Comparison of ENCODE assay signal across 12 cellular contexts in the genomic region with DNA sequence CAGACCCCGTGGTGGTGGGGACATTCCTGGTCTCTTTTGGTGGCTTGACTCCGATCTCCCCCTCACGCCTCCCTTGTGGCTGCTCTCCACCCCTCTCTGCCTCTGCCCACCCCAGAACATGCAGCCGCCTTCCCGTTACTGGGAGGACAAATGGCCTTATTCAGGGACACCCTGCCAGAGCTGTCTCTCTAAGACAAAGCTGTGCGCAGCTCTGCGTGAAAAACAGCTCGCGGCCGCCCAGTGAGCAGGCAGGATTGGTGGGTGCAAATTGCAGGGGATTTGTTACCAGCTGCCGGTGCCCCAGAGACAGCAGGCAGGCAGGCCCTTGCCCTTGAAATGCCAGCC.
A peak's percentile ranks its signal among the peaks of the same experiment; 100 is the strongest.
DNase-seq lines count a peak whose midpoint lies in the region; ATAC-seq, FAIRE-seq and TF ChIP-seq lines count a peak whose summit lies in the region.
"Had no signal": no experiment of that assay in that cellular context is flagged by ENCODE, and none has a peak within 500 bp of the region (broad histone marks: within the 10 kb centered on the region; RNA-seq: fewer than 3 reads in every experiment).

No MANE protein-coding gene starts in this region.

- peaks cover 7% of the 10 kb centered on the region; the same call in 1 of the 2 replicates for H4K20me1 ChIP-seq in HepG2 (ENCODE audit: insufficient read depth, low read length)

- H2AFZ ChIP-seq in HepG2 (ENCODE audit: low read length) = no peak overlapping the region

- no peaks in the 10 kb centered on the region for H3K9me3 ChIP-seq in left ventricle myocardium inferior (replicated peaks)
- no peaks in the 10 kb centered on the region for H3K9me3 ChIP-seq in HepG2 (ENCODE audit: low read length)

- H3K4me2 ChIP-seq in HepG2 (ENCODE audit: low read depth, low read length) = no peak overlapping the region

- TF ChIP-seq EP300 in HepG2 (IDR thresholded peaks at IDR 0.05; ENCODE audit: low read depth in 2 of 2, low read length in 2 of 2) = no peak
- no peak for TF ChIP-seq EP300 in HepG2 (CRISPR knock-in tag; IDR thresholded peaks at IDR 0.05; ENCODE audit: borderline replicate concordance)

- BruUV-seq in HepG2 (replicated peaks; lab: Mats Ljungman, UMichigan) = no TSS peak

- FAIRE-seq in HepG2 (lab: Jason Lieb, UNC) = no peak

- intact Hi-C loops in left ventricle myocardium inferior (cut with micrococcal nuclease) (loop anchor here (10.0 kb wide), 1 partner anchor 52 kb away; no protein-coding TSS in a partner anchor), left ventricle myocardium superior (cut with micrococcal nuclease) (loop anchor here (10.0 kb wide), 1 partner anchor 52 kb away; no protein-coding TSS in a partner anchor), HepG2 (cut with micrococcal nuclease; ENCODE audit: unreplicated experiment) (no loop called here)

- in situ Hi-C loops in HepG2 (cut with HindIII; ENCODE audit: extremely low pct_ligation_motif_present, low pct_unique_long_range_greater_than_20kb) = no loop called here

- H3K27ac Mint-ChIP-seq in progenitor cell of endocrine pancreas = peak overlapping the region; percentile 77
- no peak overlapping the region for H3K27ac Mint-ChIP-seq in effector memory CD8-positive, alpha-beta T cell
- H3K27ac Mint-ChIP-seq: activated CD4-positive, alpha-beta T cell treated with anti-CD3 and anti-CD28 coated beads for 36 hours; activated T-helper 2 cell treated with anti-CD3 and anti-CD28 coated beads, Interferon-gamma antibody, Interleukin-2, Interleukin-4, amounts not matched to agents 10 μg/mL and 5 μg/mL and 100 μg/mL, durations not matched to agents 14 hours and 24 hours and 36 hours; natural killer cell treated with Interleukin-12 subunit alpha and Interleukin-12 subunit beta and Interleukin-15 and Interleukin-18, amount 100 ng/mL, for 72 hours had no signal

- no peaks in the 10 kb centered on the region for H3K27me3 ChIP-seq in left ventricle myocardium inferior (ENCODE audit: low read depth)
- H3K27me3 ChIP-seq in HepG2 (ENCODE audit: control insufficient read depth in 1 of 2, insufficient read depth in 2 of 2, low read length in 2 of 2) = no peaks in the 10 kb centered on the region

- 97% methylated on average over 10 of the region's 11 CpGs for WGBS in HepG2 (ENCODE audit: low lambda C conversion rate)

- no peak for TF ChIP-seq RAD21 in HepG2 (CRISPR knock-in tag; IDR thresholded peaks at IDR 0.05)

- H3K27ac ChIP-seq in left ventricle myocardium inferior (replicated peaks) = peak overlapping the region; percentile 94
- H3K27ac ChIP-seq in HepG2 (ENCODE audit: extremely low read length, insufficient read depth, low read length) = no peak overlapping the region

- no peak for TF ChIP-seq CTCF in left ventricle myocardium inferior (IDR thresholded peaks at IDR 0.05; ENCODE audit: borderline replicate concordance)
- TF ChIP-seq CTCF in HepG2 (CRISPR knock-in tag; IDR thresholded peaks at IDR 0.05) = no peak
- no peak for TF ChIP-seq CTCF in progenitor cell of endocrine pancreas (IDR thresholded peaks at IDR 0.05; ENCODE audit: unreplicated experiment)

- peaks cover 3% of the 10 kb centered on the region for H3K36me3 Mint-ChIP-seq in progenitor cell of endocrine pancreas (ENCODE audit: insufficient read depth)
- H3K36me3 Mint-ChIP-seq in effector memory CD8-positive, alpha-beta T cell (ENCODE audit: insufficient read depth) = peaks cover 3% of the 10 kb centered on the region
- H3K36me3 Mint-ChIP-seq: natural killer cell treated with Interleukin-12 subunit alpha and Interleukin-12 subunit beta and Interleukin-15 and Interleukin-18, amount 100 ng/mL, for 72 hours had no signal

- CTCF ChIA-PET in HepG2 (lab: Yijun Ruan, JAX; ENCODE audit: low intra/inter-chr PET ratio, low total read pairs) = no interaction called here

- peaks cover 74% of the 10 kb centered on the region for H3K4me1 ChIP-seq in left ventricle myocardium inferior
- peaks cover 8% of the 10 kb centered on the region; the same call in 1 of the 2 replicates for H3K4me1 ChIP-seq in HepG2 (ENCODE audit: insufficient read depth, low read length)

- POLR2A ChIA-PET in HepG2 (lab: Yijun Ruan, JAX) = no interaction called here

- TF ChIP-seq POLR2A in HepG2 (IDR thresholded peaks at IDR 0.05; ENCODE audit: insufficient read depth in 1 of 2, low read depth in 2 of 2, low read length in 2 of 2) = no peak

- no peak overlapping the region for H3K9ac ChIP-seq in HepG2 (ENCODE audit: insufficient read depth, low read depth, low read length)

- H3K4me1 Mint-ChIP-seq in progenitor cell of endocrine pancreas (ENCODE audit: low read depth) = peaks cover 16% of the 10 kb centered on the region
- H3K4me1 Mint-ChIP-seq in effector memory CD8-positive, alpha-beta T cell (ENCODE audit: low read depth in 2 of 2) = peaks cover 0 to 5% of the 10 kb centered on the region in 2 donors
- H3K4me1 Mint-ChIP-seq: activated CD4-positive, alpha-beta T cell treated with anti-CD3 and anti-CD28 coated beads for 36 hours had no signal

- no peaks in the 10 kb centered on the region for H3K79me2 ChIP-seq in HepG2 (ENCODE audit: insufficient read depth, low read length)

- H3K4me3 ChIP-seq in left ventricle myocardium inferior (peak overlapping the region; percentile 0), HepG2 (replicated peaks in 1 of 3; ENCODE audit: insufficient read depth in 1 of 3, low read depth in 2 of 3, low read length in 3 of 3) (no peak overlapping the region)

- no peaks in the 10 kb centered on the region for H3K27me3 Mint-ChIP-seq in progenitor cell of endocrine pancreas
- H3K27me3 Mint-ChIP-seq in effector memory CD8-positive, alpha-beta T cell = no peaks in the 10 kb centered on the region
- H3K27me3 Mint-ChIP-seq: activated CD4-positive, alpha-beta T cell treated with anti-CD3 and anti-CD28 coated beads for 36 hours; natural killer cell treated with Interleukin-12 subunit alpha and Interleukin-12 subunit beta and Interleukin-15 and Interleukin-18, amount 100 ng/mL, for 72 hours had no signal

- no peak overlapping the region for H3K4me3 Mint-ChIP-seq in progenitor cell of endocrine pancreas (ENCODE audit: low read depth)
- no peak overlapping the region for H3K4me3 Mint-ChIP-seq in effector memory CD8-positive, alpha-beta T cell
- H3K4me3 Mint-ChIP-seq: activated CD4-positive, alpha-beta T cell treated with anti-CD3 and anti-CD28 coated beads for 36 hours; natural killer cell treated with Interleukin-12 subunit alpha and Interleukin-12 subunit beta and Interleukin-15 and Interleukin-18, amount 100 ng/mL, for 72 hours had no signal

- H3K36me3 ChIP-seq in left ventricle myocardium inferior (peaks cover 10% of the 10 kb centered on the region), HepG2 (replicated peaks in 1 of 2; ENCODE audit: control insufficient read depth in 1 of 2, insufficient read depth in 2 of 2, low read length in 2 of 2) (peaks cover 52 to 84% of the 10 kb centered on the region in 2 experiments)

- no peak for DNase-seq in left ventricle myocardium inferior
- DNase-seq in left ventricle myocardium superior = no peak
- DNase-seq in HepG2 (ENCODE audit: low spot score) = no peak
- DNase-seq in progenitor cell of endocrine pancreas (ENCODE audit: low spot score, unreplicated experiment) = no peak
- no peak for DNase-seq in effector memory CD8-positive, alpha-beta T cell
- DNase-seq in stimulated activated naive CD4-positive, alpha-beta T cell treated with Interleukin-2 at 50 U/mL for 16 hours (lab: John Stamatoyannopoulos, UW) = no peak
- DNase-seq in SIG-M5 (lab: John Stamatoyannopoulos, UW) = no peak
- DNase-seq: activated CD4-positive, alpha-beta T cell treated with anti-CD3 and anti-CD28 coated beads for 36 hours; MV-4-11 had no signal

- no peak for ATAC-seq in left ventricle myocardium superior
- ATAC-seq in HepG2 = no peak
- no peak for ATAC-seq in effector memory CD8-positive, alpha-beta T cell (replicated peaks)
- no peak for ATAC-seq in GM19455 (IDR thresholded peaks at IDR 0.05; ENCODE audit: unreplicated experiment)
- ATAC-seq: activated CD4-positive, alpha-beta T cell treated with anti-CD3 and anti-CD28 coated beads for 36 hours; natural killer cell treated with Interleukin-12 subunit alpha and Interleukin-12 subunit beta and Interleukin-15 and Interleukin-18, amount 100 ng/mL, for 72 hours had no signal

- no peaks in the 10 kb centered on the region for H3K9me3 Mint-ChIP-seq in progenitor cell of endocrine pancreas (ENCODE audit: low read depth)
- H3K9me3 Mint-ChIP-seq in effector memory CD8-positive, alpha-beta T cell = no peaks in the 10 kb centered on the region
- H3K9me3 Mint-ChIP-seq: activated T-helper 2 cell treated with anti-CD3 and anti-CD28 coated beads, Interferon-gamma antibody, Interleukin-2, Interleukin-4, amounts not matched to agents 10 μg/mL and 5 μg/mL and 100 μg/mL, durations not matched to agents 14 hours and 24 hours and 36 hours; natural killer cell treated with Interleukin-12 subunit alpha and Interleukin-12 subunit beta and Interleukin-15 and Interleukin-18, amount 100 ng/mL, for 72 hours had no signal

TF ChIP-seq in HepG2, 621 proteins besides CTCF, POLR2A, EP300 and RAD21:
- TF ChIP-seq, protein P1, sequence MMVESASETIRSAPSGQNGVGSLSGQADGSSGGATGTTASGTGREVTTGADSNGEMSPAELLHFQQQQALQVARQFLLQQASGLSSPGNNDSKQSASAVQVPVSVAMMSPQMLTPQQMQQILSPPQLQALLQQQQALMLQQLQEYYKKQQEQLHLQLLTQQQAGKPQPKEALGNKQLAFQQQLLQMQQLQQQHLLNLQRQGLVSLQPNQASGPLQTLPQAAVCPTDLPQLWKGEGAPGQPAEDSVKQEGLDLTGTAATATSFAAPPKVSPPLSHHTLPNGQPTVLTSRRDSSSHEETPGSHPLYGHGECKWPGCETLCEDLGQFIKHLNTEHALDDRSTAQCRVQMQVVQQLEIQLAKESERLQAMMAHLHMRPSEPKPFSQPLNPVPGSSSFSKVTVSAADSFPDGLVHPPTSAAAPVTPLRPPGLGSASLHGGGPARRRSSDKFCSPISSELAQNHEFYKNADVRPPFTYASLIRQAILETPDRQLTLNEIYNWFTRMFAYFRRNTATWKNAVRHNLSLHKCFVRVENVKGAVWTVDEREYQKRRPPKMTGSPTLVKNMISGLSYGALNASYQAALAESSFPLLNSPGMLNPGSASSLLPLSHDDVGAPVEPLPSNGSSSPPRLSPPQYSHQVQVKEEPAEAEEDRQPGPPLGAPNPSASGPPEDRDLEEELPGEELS (CRISPR knock-in tag; IDR thresholded peaks at IDR 0.05) = no peak
- TF ChIP-seq AGO2 (optimal IDR thresholded peaks at IDR 0.05; ENCODE audit: low read depth, low read length) = peak; percentile 43
